1 cellular context compared by ENCODE assay signal in the genomic region with DNA sequence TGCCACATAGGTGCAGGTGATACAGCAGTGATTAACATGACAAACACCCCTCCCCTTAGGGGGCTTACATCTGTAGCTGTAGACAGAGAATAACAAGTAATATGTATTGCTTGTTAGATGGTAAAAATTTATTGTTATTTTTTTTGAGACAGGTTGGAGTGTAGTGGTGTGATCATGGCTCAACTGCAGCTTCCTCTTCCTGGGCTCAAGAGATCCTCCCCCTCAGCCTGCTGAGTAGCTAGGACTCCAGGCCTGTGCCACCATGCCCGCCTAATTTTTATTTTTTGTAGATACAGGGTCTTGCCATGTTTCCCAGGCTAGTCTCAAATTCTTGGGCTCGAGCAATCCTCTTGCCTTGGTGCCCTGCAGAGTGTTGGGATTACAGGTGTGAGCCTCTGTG.
TF ChIP-seq lines count a peak whose summit lies in the region.

No MANE protein-coding gene starts in this region.

TF ChIP-seq in GM23338, 12 proteins besides CTCF, POLR2A, EP300 and RAD21 (continued from another document):
- TF ChIP-seq, protein P1, sequence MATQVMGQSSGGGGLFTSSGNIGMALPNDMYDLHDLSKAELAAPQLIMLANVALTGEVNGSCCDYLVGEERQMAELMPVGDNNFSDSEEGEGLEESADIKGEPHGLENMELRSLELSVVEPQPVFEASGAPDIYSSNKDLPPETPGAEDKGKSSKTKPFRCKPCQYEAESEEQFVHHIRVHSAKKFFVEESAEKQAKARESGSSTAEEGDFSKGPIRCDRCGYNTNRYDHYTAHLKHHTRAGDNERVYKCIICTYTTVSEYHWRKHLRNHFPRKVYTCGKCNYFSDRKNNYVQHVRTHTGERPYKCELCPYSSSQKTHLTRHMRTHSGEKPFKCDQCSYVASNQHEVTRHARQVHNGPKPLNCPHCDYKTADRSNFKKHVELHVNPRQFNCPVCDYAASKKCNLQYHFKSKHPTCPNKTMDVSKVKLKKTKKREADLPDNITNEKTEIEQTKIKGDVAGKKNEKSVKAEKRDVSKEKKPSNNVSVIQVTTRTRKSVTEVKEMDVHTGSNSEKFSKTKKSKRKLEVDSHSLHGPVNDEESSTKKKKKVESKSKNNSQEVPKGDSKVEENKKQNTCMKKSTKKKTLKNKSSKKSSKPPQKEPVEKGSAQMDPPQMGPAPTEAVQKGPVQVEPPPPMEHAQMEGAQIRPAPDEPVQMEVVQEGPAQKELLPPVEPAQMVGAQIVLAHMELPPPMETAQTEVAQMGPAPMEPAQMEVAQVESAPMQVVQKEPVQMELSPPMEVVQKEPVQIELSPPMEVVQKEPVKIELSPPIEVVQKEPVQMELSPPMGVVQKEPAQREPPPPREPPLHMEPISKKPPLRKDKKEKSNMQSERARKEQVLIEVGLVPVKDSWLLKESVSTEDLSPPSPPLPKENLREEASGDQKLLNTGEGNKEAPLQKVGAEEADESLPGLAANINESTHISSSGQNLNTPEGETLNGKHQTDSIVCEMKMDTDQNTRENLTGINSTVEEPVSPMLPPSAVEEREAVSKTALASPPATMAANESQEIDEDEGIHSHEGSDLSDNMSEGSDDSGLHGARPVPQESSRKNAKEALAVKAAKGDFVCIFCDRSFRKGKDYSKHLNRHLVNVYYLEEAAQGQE (IDR thresholded peaks at IDR 0.05; ENCODE audit: unreplicated experiment), result no peak
